ENCODE assay signal across 12 cellular contexts in genomic region chr11:78050964-78051831, GRCh38. TPM values are rescaled to one million over a fixed set of nuclear protein-coding genes. Genes with fewer than 3 reads are reported as not detected.
A peak's percentile ranks its signal among the peaks of the same experiment; 100 is the strongest.
DNase-seq lines count a peak whose midpoint lies in the region; ATAC-seq, FAIRE-seq and TF ChIP-seq lines count a peak whose summit lies in the region.
"Had no signal": no experiment of that assay in that cellular context is flagged by ENCODE, and none has a peak within 500 bp of the region (broad histone marks: within the 10 kb centered on the region; RNA-seq: fewer than 3 reads in every experiment).

No MANE protein-coding gene starts in this region.

- no peak for ATAC-seq in GM19035 (IDR thresholded peaks at IDR 0.05; ENCODE audit: unreplicated experiment)
- ATAC-seq in HG03571 (IDR thresholded peaks at IDR 0.05; ENCODE audit: unreplicated experiment), result no peak

- H3K9ac ChIP-seq in adipocyte (ENCODE audit: low read length), result peak overlapping the region; percentile 61
- no peak overlapping the region for H3K9ac ChIP-seq in keratinocyte (ENCODE audit: control insufficient read depth, extremely low read depth, insufficient read depth, low read length)

- H3K9me3 ChIP-seq in adipocyte (ENCODE audit: control insufficient read depth, low read length) (no peaks in the 10 kb centered on the region), keratinocyte (ENCODE audit: control insufficient read depth, low read depth, low read length) (no peaks in the 10 kb centered on the region)

- H3K4me2 ChIP-seq in keratinocyte (ENCODE audit: control insufficient read depth, extremely low read depth, insufficient read depth, low read depth, low read length), result no peak overlapping the region

- peak; percentile 55 for DNase-seq in AG08396 (ENCODE audit: low spot score)
- DNase-seq in HTR-8/SVneo (ENCODE audit: insufficient read length, low spot score), result peak; percentile 48
- peak; percentile 58 for DNase-seq in adipocyte (ENCODE audit: low read depth)
- no peak for DNase-seq in keratinocyte (ENCODE audit: low read depth, low spot score)
- no peak for DNase-seq in ureter (ENCODE audit: low spot score)
- no peak for DNase-seq in coronary artery (ENCODE audit: low spot score)
- DNase-seq: activated CD8-positive, alpha-beta memory T cell treated with anti-CD3 and anti-CD28 coated beads, Interleukin-2, amount 50 U/mL, for 48 hours; NCI-H1694; SIG-M5 had no signal

- H3K4me1 ChIP-seq in adipocyte (ENCODE audit: control insufficient read depth, insufficient read depth, low read length), result peaks cover 23% of the 10 kb centered on the region
- H3K4me1 ChIP-seq in keratinocyte (ENCODE audit: control insufficient read depth, extremely low read depth, insufficient read depth, low read length), result peaks cover 6% of the 10 kb centered on the region

- no peaks in the 10 kb centered on the region for H3K27me3 ChIP-seq in adipocyte (replicated peaks; ENCODE audit: control insufficient read depth, insufficient read depth, low read length)
- H3K27me3 ChIP-seq in keratinocyte (ENCODE audit: control insufficient read depth, extremely low read depth, insufficient read depth, low read length), result no peaks in the 10 kb centered on the region

- H3K36me3 ChIP-seq in adipocyte (ENCODE audit: control insufficient read depth, insufficient read depth, low read length, severe bottlenecking) (no peaks in the 10 kb centered on the region), keratinocyte (ENCODE audit: control insufficient read depth in 2 of 2, extremely low read depth in 1 of 2, insufficient read depth in 2 of 2, low read length in 2 of 2) (no peaks in the 10 kb centered on the region)

- no peaks in the 10 kb centered on the region for H3K79me2 ChIP-seq in keratinocyte (ENCODE audit: control insufficient read depth, insufficient read depth, low read length)

- dilution Hi-C loops in keratinocyte (cut with MboI; ENCODE audit: extremely low pct_ligation_motif_present, low sequenced_read_pairs), result no loop called here

- H3K27ac ChIP-seq in keratinocyte (ENCODE audit: control insufficient read depth, insufficient read depth, low read length) (peak overlapping the region; percentile 44), coronary artery (peak overlapping the region in 1 of 2 donors; percentile 11)

- peak overlapping the region; percentile 74 for H2AFZ ChIP-seq in keratinocyte (ENCODE audit: control insufficient read depth, low read length)

- TF ChIP-seq CTCF in keratinocyte (optimal IDR thresholded peaks at IDR 0.05 in 1 of 3, IDR thresholded peaks at IDR 0.05 in 1 of 3, conservative IDR thresholded peaks at IDR 0.05 in 1 of 3; ENCODE audit: extremely low read depth in 1 of 3, insufficient read depth in 2 of 3, low read length in 3 of 3), result no peak
- TF ChIP-seq CTCF in coronary artery (IDR thresholded peaks at IDR 0.05), result no peak

- FAIRE-seq in HTR-8/SVneo (lab: Jason Lieb, UNC), result no peak
- no peak for FAIRE-seq in keratinocyte (lab: Jason Lieb, UNC)

- H3K9me1 ChIP-seq in keratinocyte (ENCODE audit: control insufficient read depth, extremely low read depth, insufficient read depth, low read length), result no peaks in the 10 kb centered on the region

- H3K4me3 ChIP-seq in adipocyte (ENCODE audit: low read length) (no peak overlapping the region), keratinocyte (ENCODE audit: control insufficient read depth in 2 of 3, extremely low read depth in 1 of 3, insufficient read depth in 2 of 3, low read depth in 1 of 3, low read length in 3 of 3) (no peak overlapping the region), coronary artery (no peak overlapping the region)
- H3K4me3 ChIP-seq: lung had no signal

- H4K20me1 ChIP-seq in keratinocyte (ENCODE audit: control insufficient read depth, extremely low read depth, insufficient read depth, low read length), result no peaks in the 10 kb centered on the region

RNA-seq across cellular contexts. Expression of gene THRSP, which starts 12.5 kb away (rescaled TPM):
- polyA plus RNA-seq in keratinocyte, result not detected in 3 replicates
- not detected for polyA plus RNA-seq in keratinocyte (2011; ENCODE audit: low read depth)
- polyA plus RNA-seq in keratinocyte (2011; cell fraction: cytosol; rRNA removed), result not detected in 2 replicates
- polyA plus RNA-seq in keratinocyte (2011; cell fraction: nucleus; rRNA removed), result not detected in 2 replicates
- not detected in 2 replicates for polyA plus RNA-seq in keratinocyte (2012; ENCODE audit: low replicate concordance)
- not detected in 3 replicates for polyA minus RNA-seq in keratinocyte
- polyA minus RNA-seq in keratinocyte (2011; cell fraction: cytosol; rRNA and poly(A)+ RNA removed), result not detected
- polyA minus RNA-seq in keratinocyte (2011; cell fraction: nucleus; rRNA and poly(A)+ RNA removed), result not detected in 2 replicates
- total RNA-seq in ureter, result not detected
- total RNA-seq: lung had no signal

RNA-seq across cellular contexts. Expression of gene KCTD14, which starts 28.1 kb away (rescaled TPM):
- polyA plus RNA-seq in keratinocyte, result 0.81 to 3.4 TPM (median 2.1 TPM) in 3 replicates
- polyA plus RNA-seq in keratinocyte (2011; ENCODE audit: low read depth), result 0.60 TPM
- polyA plus RNA-seq in keratinocyte (2011; cell fraction: cytosol; rRNA removed), result 1.0 and 1.6 TPM in 2 replicates
- polyA plus RNA-seq in keratinocyte (2011; cell fraction: nucleus; rRNA removed), result 0.50 and 0.69 TPM in 2 replicates
- polyA plus RNA-seq in keratinocyte (2012; ENCODE audit: low replicate concordance), result 0.52 and 2.6 TPM in 2 replicates
- 0.69 to 4.9 TPM (median 1.5 TPM) in 3 replicates for polyA minus RNA-seq in keratinocyte
- 1.3 TPM for polyA minus RNA-seq in keratinocyte (2011; cell fraction: cytosol; rRNA and poly(A)+ RNA removed)
- 0.32 and 0.47 TPM in 2 replicates for polyA minus RNA-seq in keratinocyte (2011; cell fraction: nucleus; rRNA and poly(A)+ RNA removed)
- total RNA-seq in ureter, result 7.6 TPM

RNA-seq across cellular contexts. Expression of gene NDUFC2, which starts 28.5 kb away (rescaled TPM):
- polyA plus RNA-seq in keratinocyte, result 132 to 150 TPM (median 150 TPM) in 3 replicates
- 76.5 TPM for polyA plus RNA-seq in keratinocyte (2011; ENCODE audit: low read depth)
- polyA plus RNA-seq in keratinocyte (2011; cell fraction: cytosol; rRNA removed), result 65.1 and 160 TPM in 2 replicates
- 49.4 and 54.7 TPM in 2 replicates for polyA plus RNA-seq in keratinocyte (2011; cell fraction: nucleus; rRNA removed)
- polyA plus RNA-seq in keratinocyte (2012; ENCODE audit: low replicate concordance), result 205 and 379 TPM in 2 replicates
- polyA minus RNA-seq in keratinocyte, result 22.9 to 58.9 TPM (median 39.1 TPM) in 3 replicates
- 133 TPM for polyA minus RNA-seq in keratinocyte (2011; cell fraction: cytosol; rRNA and poly(A)+ RNA removed)
- polyA minus RNA-seq in keratinocyte (2011; cell fraction: nucleus; rRNA and poly(A)+ RNA removed), result 28.2 and 34.4 TPM in 2 replicates
- 146 TPM for total RNA-seq in ureter

RNA-seq across cellular contexts. Expression of gene INTS4, which starts 56.7 kb away (rescaled TPM):
- 14.9 to 19.4 TPM (median 18.0 TPM) in 3 replicates for polyA plus RNA-seq in keratinocyte
- 10.5 TPM for polyA plus RNA-seq in keratinocyte (2011; ENCODE audit: low read depth)
- 11.2 and 15.5 TPM in 2 replicates for polyA plus RNA-seq in keratinocyte (2011; cell fraction: cytosol; rRNA removed)
- 33.3 and 35.1 TPM in 2 replicates for polyA plus RNA-seq in keratinocyte (2011; cell fraction: nucleus; rRNA removed)
- 15.2 and 15.9 TPM in 2 replicates for polyA plus RNA-seq in keratinocyte (2012; ENCODE audit: low replicate concordance)
- 30.7 to 44.7 TPM (median 41.3 TPM) in 3 replicates for polyA minus RNA-seq in keratinocyte
- polyA minus RNA-seq in keratinocyte (2011; cell fraction: cytosol; rRNA and poly(A)+ RNA removed), result 19.0 TPM
- 18.5 and 38.6 TPM in 2 replicates for polyA minus RNA-seq in keratinocyte (2011; cell fraction: nucleus; rRNA and poly(A)+ RNA removed)
- total RNA-seq in ureter, result 38.7 TPM

Comparison
In these comparisons a context has a peak if more than half of its experiments do, and no peak if none do; other contexts are left out.
1. DNase-seq: peak in AG08396 (single experiment), HTR-8/SVneo (single experiment) and adipocyte (single experiment); none in keratinocyte (single experiment), ureter (single experiment) and coronary artery (single experiment).